In the genomic region with DNA sequence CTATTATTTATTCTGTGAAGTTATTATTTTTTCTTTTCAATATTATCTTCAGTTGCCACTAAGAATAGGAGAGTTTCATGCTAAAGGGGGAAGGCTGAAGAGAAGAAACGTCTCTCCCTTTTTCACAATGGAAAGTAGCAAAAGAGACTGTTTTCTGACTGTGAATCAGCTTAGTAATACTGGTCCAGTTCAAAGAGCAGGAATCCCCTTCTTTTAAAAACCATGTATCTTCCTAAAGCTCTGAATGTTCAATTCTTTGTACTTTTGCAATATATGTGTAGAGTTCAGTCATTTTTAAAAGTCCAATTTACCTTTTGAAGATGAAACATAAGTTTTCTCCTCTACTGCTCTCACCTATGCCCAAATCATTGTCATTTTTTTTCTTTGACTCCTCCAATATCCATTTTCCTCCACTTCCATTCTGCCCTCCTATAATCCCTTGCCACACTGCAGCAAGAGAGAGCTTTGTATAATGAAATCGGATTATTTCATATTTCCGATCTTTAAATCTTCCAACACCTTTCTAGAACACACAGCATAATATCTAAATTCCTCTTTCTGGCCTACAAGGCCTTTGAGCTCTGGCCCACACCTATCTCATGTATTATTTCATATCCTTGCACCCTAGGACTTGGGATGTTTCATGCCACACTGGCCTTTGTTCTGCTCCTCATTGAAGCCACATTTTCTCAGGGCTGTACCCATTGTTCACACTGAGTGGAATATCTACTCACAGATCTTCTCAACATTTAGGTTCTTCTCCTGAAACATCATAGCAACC, we compare ENCODE assay signal across 14 cellular contexts.
A peak's percentile ranks its signal among the peaks of the same experiment; 100 is the strongest.
DNase-seq lines count a peak whose midpoint lies in the region; ATAC-seq, FAIRE-seq and TF ChIP-seq lines count a peak whose summit lies in the region.
"Had no signal": no experiment of that assay in that cellular context is flagged by ENCODE, and none has a peak within 500 bp of the region (broad histone marks: within the 10 kb centered on the region; RNA-seq: fewer than 3 reads in every experiment).

No MANE protein-coding gene starts in this region.

- no peaks in the 10 kb centered on the region for H4K20me1 ChIP-seq in H9 (ENCODE audit: control insufficient read depth, insufficient read depth, insufficient read length)

- DNase-seq in activated naive CD4-positive, alpha-beta T cell treated with anti-CD3 and anti-CD28 coated beads, Interleukin-2, amount 10 ng/mL, durations not matched to agents 7 days and 5 days, result no peak
- no peak for DNase-seq in activated naive CD4-positive, alpha-beta T cell (lab: John Stamatoyannopoulos, UW)
- DNase-seq in H9, result no peak
- no peak for DNase-seq in stimulated activated naive B cell treated with anti-CD40 and anti-IgM and Interleukin-4, amounts not matched to agents 10 μg/mL and 1 μg/mL and 100 μg/mL, for 72 hours
- no peak for DNase-seq in BE2C
- DNase-seq in kidney, result no peak
- DNase-seq: left ventricle myocardium inferior; naive thymus-derived CD8-positive, alpha-beta T cell; NCI-H1436; stimulated activated CD4-positive, alpha-beta T cell treated with anti-CD3 and anti-CD28 coated beads, Interleukin-1b, Interleukin-23, amount 100 ng/mL, for 48 hours; transverse colon had no signal

- no peak overlapping the region for H2BK15ac ChIP-seq in H9 (ENCODE audit: low read depth, low read length)

- no peak overlapping the region for H2BK5ac ChIP-seq in H9 (ENCODE audit: insufficient read length, low read length)

- H3K27ac ChIP-seq in H9 (ENCODE audit: insufficient read length, low read depth, low read length), result no peak overlapping the region
- H3K27ac ChIP-seq in kidney (ENCODE audit: low read depth in 2 of 2, low read length in 2 of 2), result no peak overlapping the region
- H3K27ac ChIP-seq: left ventricle myocardium inferior, SK-N-MC had no signal

- H3K9ac ChIP-seq in H9 (ENCODE audit: extremely low read depth, insufficient read length, low read length) (no peak overlapping the region), kidney (ENCODE audit: low read length in 2 of 2) (no peak overlapping the region)

- H3K79me1 ChIP-seq in H9 (ENCODE audit: insufficient read depth, low read depth, low read length, poor library complexity, severe bottlenecking), result no peaks in the 10 kb centered on the region

- H2BK120ac ChIP-seq in H9 (ENCODE audit: low read depth, low read length, poor library complexity, severe bottlenecking), result no peak overlapping the region

- no peak overlapping the region for H4K5ac ChIP-seq in H9 (ENCODE audit: insufficient read length, low read depth, low read length)

- H3K9me3 Mint-ChIP-seq in activated naive CD4-positive, alpha-beta T cell treated with anti-CD3 and anti-CD28 coated beads, Interleukin-2, amount 10 ng/mL, durations not matched to agents 7 days and 5 days, result no peaks in the 10 kb centered on the region
- H3K9me3 Mint-ChIP-seq in H9, result no peaks in the 10 kb centered on the region
- no peaks in the 10 kb centered on the region for H3K9me3 Mint-ChIP-seq in activated T-helper 17 cell treated with anti-CD3 and anti-CD28 coated beads, Interleukin-2, amount 50 U/mL, for 72 hours
- peaks cover 0 to 1% of the 10 kb centered on the region in 2 donors for H3K9me3 Mint-ChIP-seq in stimulated activated naive B cell treated with anti-CD40 and anti-IgM and Interleukin-4, amounts not matched to agents 10 μg/mL and 1 μg/mL and 100 μg/mL, for 72 hours

- H3K4me3 Mint-ChIP-seq in activated naive CD4-positive, alpha-beta T cell treated with anti-CD3 and anti-CD28 coated beads, Interleukin-2, amount 10 ng/mL, durations not matched to agents 7 days and 5 days, result no peak overlapping the region
- H3K4me3 Mint-ChIP-seq in H9, result no peak overlapping the region
- peak overlapping the region; percentile 5 for H3K4me3 Mint-ChIP-seq in activated T-helper 17 cell treated with anti-CD3 and anti-CD28 coated beads, Interleukin-2, amount 50 U/mL, for 72 hours
- H3K4me3 Mint-ChIP-seq in stimulated activated naive B cell treated with anti-CD40 and anti-IgM and Interleukin-4, amounts not matched to agents 10 μg/mL and 1 μg/mL and 100 μg/mL, for 72 hours, result peak overlapping the region; percentile 58 to 67

- CTCF ChIA-PET in activated naive CD4-positive, alpha-beta T cell treated with anti-CD3 and anti-CD28 coated beads, Interleukin-2, amount 10 ng/mL, durations not matched to agents 7 days and 5 days (lab: Charles Lee), result interaction anchor here (1.2 kb wide), 1 partner anchor 91 kb away, joined by 3 read pairs; no protein-coding TSS in a partner anchor

- FAIRE-seq in kidney (lab: Jason Lieb, UNC), result no peak

- no peaks in the 10 kb centered on the region for H3K4me1 ChIP-seq in H9 (ENCODE audit: insufficient read depth, low read length)
- H3K4me1 ChIP-seq in BE2C, result no peaks in the 10 kb centered on the region
- H3K4me1 ChIP-seq in kidney (ENCODE audit: control insufficient read depth in 1 of 2, insufficient read depth in 1 of 2, low read depth in 1 of 2, low read length in 2 of 2), result no peaks in the 10 kb centered on the region

- H3K79me2 ChIP-seq in H9 (ENCODE audit: insufficient read depth, low read length), result no peaks in the 10 kb centered on the region

- H3K4me3 ChIP-seq in BE2C (ENCODE audit: low read depth, low read length), result no peak overlapping the region
- H3K4me3 ChIP-seq in kidney (ENCODE audit: low read length in 2 of 2), result no peak overlapping the region
- H3K4me3 ChIP-seq: left ventricle myocardium inferior, SK-N-MC, transverse colon had no signal

- no peak overlapping the region for H2BK20ac ChIP-seq in H9 (ENCODE audit: low read depth, low read length, poor library complexity, severe bottlenecking)

- intact Hi-C loops in kidney (cut with DNase I), result no loop called here

- WGBS in H9 (ENCODE audit: extremely low coverage, insufficient read length, low lambda C conversion rate), result 100% methylated on average over 1 of the region's 3 CpGs

- no peak overlapping the region for H4K8ac ChIP-seq in H9 (replicated peaks; ENCODE audit: insufficient read length, low read depth, low read length)

- H2BK12ac ChIP-seq in H9 (ENCODE audit: insufficient read length, low read depth, low read length), result no peak overlapping the region

- peaks cover 21% of the 10 kb centered on the region for H3K36me3 Mint-ChIP-seq in activated naive CD4-positive, alpha-beta T cell treated with anti-CD3 and anti-CD28 coated beads, Interleukin-2, amount 10 ng/mL, durations not matched to agents 7 days and 5 days
- H3K36me3 Mint-ChIP-seq in H9 (ENCODE audit: insufficient read depth in 1 of 3, low read depth in 3 of 3), result no peaks in the 10 kb centered on the region
- peaks cover 14% of the 10 kb centered on the region for H3K36me3 Mint-ChIP-seq in activated T-helper 17 cell treated with anti-CD3 and anti-CD28 coated beads, Interleukin-2, amount 50 U/mL, for 72 hours (ENCODE audit: low read depth)
- H3K36me3 Mint-ChIP-seq in stimulated activated naive B cell treated with anti-CD40 and anti-IgM and Interleukin-4, amounts not matched to agents 10 μg/mL and 1 μg/mL and 100 μg/mL, for 72 hours, result peaks cover 12 to 43% of the 10 kb centered on the region in 2 donors

- H3K27me3 Mint-ChIP-seq in activated naive CD4-positive, alpha-beta T cell treated with anti-CD3 and anti-CD28 coated beads, Interleukin-2, amount 10 ng/mL, durations not matched to agents 7 days and 5 days, result no peaks in the 10 kb centered on the region
- no peaks in the 10 kb centered on the region for H3K27me3 Mint-ChIP-seq in H9 (ENCODE audit: low read depth)
- no peaks in the 10 kb centered on the region for H3K27me3 Mint-ChIP-seq in activated T-helper 17 cell treated with anti-CD3 and anti-CD28 coated beads, Interleukin-2, amount 50 U/mL, for 72 hours
- H3K27me3 Mint-ChIP-seq in stimulated activated naive B cell treated with anti-CD40 and anti-IgM and Interleukin-4, amounts not matched to agents 10 μg/mL and 1 μg/mL and 100 μg/mL, for 72 hours, result no peaks in the 10 kb centered on the region
- H3K27me3 Mint-ChIP-seq: naive thymus-derived CD8-positive, alpha-beta T cell had no signal

- H3K36me3 ChIP-seq in BE2C (no peaks in the 10 kb centered on the region), kidney (ENCODE audit: control insufficient read depth in 1 of 2, insufficient read depth in 2 of 2, low read length in 2 of 2) (no peaks in the 10 kb centered on the region)
- H3K36me3 ChIP-seq: left ventricle myocardium inferior, transverse colon had no signal

- no peak overlapping the region for H3K4ac ChIP-seq in H9 (ENCODE audit: low read depth, low read length)

- H3K9me3 ChIP-seq in H9 (ENCODE audit: control insufficient read depth, low read depth, low read length), result no peaks in the 10 kb centered on the region
- H3K9me3 ChIP-seq in BE2C, result no peaks in the 10 kb centered on the region
- H3K9me3 ChIP-seq in kidney (ENCODE audit: control insufficient read depth in 1 of 2, low read length in 2 of 2), result no peaks in the 10 kb centered on the region
- H3K9me3 ChIP-seq: transverse colon had no signal

- H4K91ac ChIP-seq in H9 (ENCODE audit: insufficient read length, low read depth, low read length), result no peak overlapping the region

- TF ChIP-seq CTCF in H9 (conservative IDR thresholded peaks at IDR 0.05) (no peak), BE2C (IDR thresholded peaks at IDR 0.05; ENCODE audit: low read depth, low read length) (no peak), kidney (IDR thresholded peaks at IDR 0.05; ENCODE audit: borderline replicate concordance, extremely low read depth, insufficient read depth) (no peak)

- peaks cover 36% of the 10 kb centered on the region for H3K4me1 Mint-ChIP-seq in activated naive CD4-positive, alpha-beta T cell treated with anti-CD3 and anti-CD28 coated beads, Interleukin-2, amount 10 ng/mL, durations not matched to agents 7 days and 5 days
- H3K4me1 Mint-ChIP-seq in H9, result no peaks in the 10 kb centered on the region
- peaks cover 38% of the 10 kb centered on the region for H3K4me1 Mint-ChIP-seq in activated T-helper 17 cell treated with anti-CD3 and anti-CD28 coated beads, Interleukin-2, amount 50 U/mL, for 72 hours
- peaks cover 44 to 66% of the 10 kb centered on the region in 2 donors for H3K4me1 Mint-ChIP-seq in stimulated activated naive B cell treated with anti-CD40 and anti-IgM and Interleukin-4, amounts not matched to agents 10 μg/mL and 1 μg/mL and 100 μg/mL, for 72 hours

- no peak overlapping the region for H3K14ac ChIP-seq in H9 (ENCODE audit: insufficient read depth, low read length)

- H3K23me2 ChIP-seq in H9 (ENCODE audit: insufficient read length, low read depth, low read length, poor library complexity, severe bottlenecking), result no peaks in the 10 kb centered on the region

- H3K18ac ChIP-seq in H9 (ENCODE audit: insufficient read length, low read depth, low read length), result no peak overlapping the region

- H3K27me3 ChIP-seq in H9 (ENCODE audit: insufficient read depth, low read length), result no peaks in the 10 kb centered on the region
- no peaks in the 10 kb centered on the region for H3K27me3 ChIP-seq in BE2C
- H3K27me3 ChIP-seq: transverse colon had no signal

- peak overlapping the region; percentile 6 for H3K27ac Mint-ChIP-seq in activated naive CD4-positive, alpha-beta T cell treated with anti-CD3 and anti-CD28 coated beads, Interleukin-2, amount 10 ng/mL, durations not matched to agents 7 days and 5 days
- peak overlapping the region in 2 of 3 experiments; percentile 1 to 14; a peak in 3 of 7 replicates for H3K27ac Mint-ChIP-seq in H9
- no peak overlapping the region for H3K27ac Mint-ChIP-seq in activated T-helper 17 cell treated with anti-CD3 and anti-CD28 coated beads, Interleukin-2, amount 50 U/mL, for 72 hours
- peak overlapping the region; percentile 44 for H3K27ac Mint-ChIP-seq in stimulated activated naive B cell treated with anti-CD40 and anti-IgM and Interleukin-4, amounts not matched to agents 10 μg/mL and 1 μg/mL and 100 μg/mL, for 72 hours

- no peak overlapping the region for H3K4me2 ChIP-seq in H9 (ENCODE audit: insufficient read depth, insufficient read length, low read length)

- H2AFZ ChIP-seq in H9 (ENCODE audit: low read length), result no peak overlapping the region

- peak; percentile 56 for ATAC-seq in activated T-helper 17 cell treated with anti-CD3 and anti-CD28 coated beads, Interleukin-2, amount 50 U/mL, for 72 hours (replicated peaks)
- peak in 1 of 2 donors; percentile 9 for ATAC-seq in stimulated activated naive B cell treated with anti-CD40 and anti-IgM and Interleukin-4, amounts not matched to agents 10 μg/mL and 1 μg/mL and 100 μg/mL, for 72 hours (replicated peaks)
- no peak for ATAC-seq in GM18858 (IDR thresholded peaks at IDR 0.05; ENCODE audit: unreplicated experiment)
- ATAC-seq: naive thymus-derived CD8-positive, alpha-beta T cell had no signal

- no peak overlapping the region for H2AK5ac ChIP-seq in H9 (ENCODE audit: insufficient read length, low read length)

- H3K23ac ChIP-seq in H9 (ENCODE audit: insufficient read length, low read depth, low read length), result no peak overlapping the region

- H3T11ph ChIP-seq in H9 (ENCODE audit: low read length), result no peak overlapping the region

- H3K56ac ChIP-seq in H9 (ENCODE audit: insufficient read length, low read depth, low read length), result no peak overlapping the region

Comparison
In these comparisons a context has a peak if more than half of its experiments do, and no peak if none do; other contexts are left out.
1. H3K4me3 Mint-ChIP-seq: peak in activated T-helper 17 cell treated with anti-CD3 and anti-CD28 coated beads, Interleukin-2, amount 50 U/mL, for 72 hours (single experiment) and stimulated activated naive B cell treated with anti-CD40 and anti-IgM and Interleukin-4, amounts not matched to agents 10 μg/mL and 1 μg/mL and 100 μg/mL, for 72 hours (2 of 2); none in activated naive CD4-positive, alpha-beta T cell treated with anti-CD3 and anti-CD28 coated beads, Interleukin-2, amount 10 ng/mL, durations not matched to agents 7 days and 5 days (single experiment) and H9 (0 of 2).